1 cellular context compared by ENCODE assay signal in the genomic region with DNA sequence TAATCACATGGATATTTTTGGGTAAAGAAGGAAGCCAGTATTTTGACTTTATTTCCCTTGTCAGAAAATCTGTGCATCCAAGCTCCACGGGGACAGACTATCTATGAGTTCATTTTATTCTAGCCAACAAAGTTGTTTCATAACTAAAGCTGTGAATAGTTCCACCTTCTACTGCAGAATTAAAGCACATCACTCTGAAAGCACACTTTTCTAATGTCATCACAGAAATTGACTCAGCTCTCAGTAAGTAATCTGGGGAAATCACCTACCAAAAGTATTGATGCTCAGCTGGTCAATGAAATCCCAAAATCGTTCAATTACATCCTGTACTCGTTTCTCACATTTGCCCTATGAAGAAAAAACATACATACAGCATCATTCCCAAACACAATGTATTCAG.
TF ChIP-seq lines count a peak whose summit lies in the region.

No MANE protein-coding gene starts in this region.

TF ChIP-seq in HepG2, 621 proteins besides CTCF, POLR2A, EP300 and RAD21:
- no peak for TF ChIP-seq ZSCAN9 (CRISPR knock-in tag; IDR thresholded peaks at IDR 0.05; ENCODE audit: borderline replicate concordance)
- TF ChIP-seq CBX1 (IDR thresholded peaks at IDR 0.05; ENCODE audit: low read depth): no peak
- no peak for TF ChIP-seq ZBTB37 (CRISPR knock-in tag; IDR thresholded peaks at IDR 0.05)
- TF ChIP-seq, protein P1, sequence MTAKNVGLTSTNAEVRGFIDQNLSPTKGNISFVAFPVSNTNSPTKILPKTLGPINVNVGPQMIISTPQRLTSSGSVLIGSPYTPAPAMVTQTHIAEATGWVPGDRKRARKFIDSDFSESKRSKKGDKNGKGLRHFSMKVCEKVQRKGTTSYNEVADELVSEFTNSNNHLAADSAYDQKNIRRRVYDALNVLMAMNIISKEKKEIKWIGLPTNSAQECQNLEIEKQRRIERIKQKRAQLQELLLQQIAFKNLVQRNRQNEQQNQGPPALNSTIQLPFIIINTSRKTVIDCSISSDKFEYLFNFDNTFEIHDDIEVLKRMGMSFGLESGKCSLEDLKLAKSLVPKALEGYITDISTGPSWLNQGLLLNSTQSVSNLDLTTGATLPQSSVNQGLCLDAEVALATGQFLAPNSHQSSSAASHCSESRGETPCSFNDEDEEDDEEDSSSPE (CRISPR knock-in tag; IDR thresholded peaks at IDR 0.05): no peak
- TF ChIP-seq, protein P2, sequence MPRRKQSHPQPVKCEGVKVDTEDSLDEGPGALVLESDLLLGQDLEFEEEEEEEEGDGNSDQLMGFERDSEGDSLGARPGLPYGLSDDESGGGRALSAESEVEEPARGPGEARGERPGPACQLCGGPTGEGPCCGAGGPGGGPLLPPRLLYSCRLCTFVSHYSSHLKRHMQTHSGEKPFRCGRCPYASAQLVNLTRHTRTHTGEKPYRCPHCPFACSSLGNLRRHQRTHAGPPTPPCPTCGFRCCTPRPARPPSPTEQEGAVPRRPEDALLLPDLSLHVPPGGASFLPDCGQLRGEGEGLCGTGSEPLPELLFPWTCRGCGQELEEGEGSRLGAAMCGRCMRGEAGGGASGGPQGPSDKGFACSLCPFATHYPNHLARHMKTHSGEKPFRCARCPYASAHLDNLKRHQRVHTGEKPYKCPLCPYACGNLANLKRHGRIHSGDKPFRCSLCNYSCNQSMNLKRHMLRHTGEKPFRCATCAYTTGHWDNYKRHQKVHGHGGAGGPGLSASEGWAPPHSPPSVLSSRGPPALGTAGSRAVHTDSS (CRISPR knock-in tag; conservative IDR thresholded peaks at IDR 0.05): no peak
- TF ChIP-seq THAP7 (CRISPR knock-in tag; IDR thresholded peaks at IDR 0.05): no peak
- no peak for TF ChIP-seq TGIF2 (CRISPR knock-in tag; IDR thresholded peaks at IDR 0.05)
- TF ChIP-seq DNMT1 (CRISPR knock-in tag; IDR thresholded peaks at IDR 0.05): no peak
- no peak for TF ChIP-seq NFYB (CRISPR knock-in tag; IDR thresholded peaks at IDR 0.05)
- TF ChIP-seq, protein P3, sequence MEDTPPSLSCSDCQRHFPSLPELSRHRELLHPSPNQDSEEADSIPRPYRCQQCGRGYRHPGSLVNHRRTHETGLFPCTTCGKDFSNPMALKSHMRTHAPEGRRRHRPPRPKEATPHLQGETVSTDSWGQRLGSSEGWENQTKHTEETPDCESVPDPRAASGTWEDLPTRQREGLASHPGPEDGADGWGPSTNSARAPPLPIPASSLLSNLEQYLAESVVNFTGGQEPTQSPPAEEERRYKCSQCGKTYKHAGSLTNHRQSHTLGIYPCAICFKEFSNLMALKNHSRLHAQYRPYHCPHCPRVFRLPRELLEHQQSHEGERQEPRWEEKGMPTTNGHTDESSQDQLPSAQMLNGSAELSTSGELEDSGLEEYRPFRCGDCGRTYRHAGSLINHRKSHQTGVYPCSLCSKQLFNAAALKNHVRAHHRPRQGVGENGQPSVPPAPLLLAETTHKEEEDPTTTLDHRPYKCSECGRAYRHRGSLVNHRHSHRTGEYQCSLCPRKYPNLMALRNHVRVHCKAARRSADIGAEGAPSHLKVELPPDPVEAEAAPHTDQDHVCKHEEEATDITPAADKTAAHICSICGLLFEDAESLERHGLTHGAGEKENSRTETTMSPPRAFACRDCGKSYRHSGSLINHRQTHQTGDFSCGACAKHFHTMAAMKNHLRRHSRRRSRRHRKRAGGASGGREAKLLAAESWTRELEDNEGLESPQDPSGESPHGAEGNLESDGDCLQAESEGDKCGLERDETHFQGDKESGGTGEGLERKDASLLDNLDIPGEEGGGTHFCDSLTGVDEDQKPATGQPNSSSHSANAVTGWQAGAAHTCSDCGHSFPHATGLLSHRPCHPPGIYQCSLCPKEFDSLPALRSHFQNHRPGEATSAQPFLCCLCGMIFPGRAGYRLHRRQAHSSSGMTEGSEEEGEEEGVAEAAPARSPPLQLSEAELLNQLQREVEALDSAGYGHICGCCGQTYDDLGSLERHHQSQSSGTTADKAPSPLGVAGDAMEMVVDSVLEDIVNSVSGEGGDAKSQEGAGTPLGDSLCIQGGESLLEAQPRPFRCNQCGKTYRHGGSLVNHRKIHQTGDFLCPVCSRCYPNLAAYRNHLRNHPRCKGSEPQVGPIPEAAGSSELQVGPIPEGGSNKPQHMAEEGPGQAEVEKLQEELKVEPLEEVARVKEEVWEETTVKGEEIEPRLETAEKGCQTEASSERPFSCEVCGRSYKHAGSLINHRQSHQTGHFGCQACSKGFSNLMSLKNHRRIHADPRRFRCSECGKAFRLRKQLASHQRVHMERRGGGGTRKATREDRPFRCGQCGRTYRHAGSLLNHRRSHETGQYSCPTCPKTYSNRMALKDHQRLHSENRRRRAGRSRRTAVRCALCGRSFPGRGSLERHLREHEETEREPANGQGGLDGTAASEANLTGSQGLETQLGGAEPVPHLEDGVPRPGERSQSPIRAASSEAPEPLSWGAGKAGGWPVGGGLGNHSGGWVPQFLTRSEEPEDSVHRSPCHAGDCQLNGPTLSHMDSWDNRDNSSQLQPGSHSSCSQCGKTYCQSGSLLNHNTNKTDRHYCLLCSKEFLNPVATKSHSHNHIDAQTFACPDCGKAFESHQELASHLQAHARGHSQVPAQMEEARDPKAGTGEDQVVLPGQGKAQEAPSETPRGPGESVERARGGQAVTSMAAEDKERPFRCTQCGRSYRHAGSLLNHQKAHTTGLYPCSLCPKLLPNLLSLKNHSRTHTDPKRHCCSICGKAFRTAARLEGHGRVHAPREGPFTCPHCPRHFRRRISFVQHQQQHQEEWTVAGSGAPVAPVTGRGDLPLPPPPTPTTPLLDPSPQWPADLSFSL (CRISPR knock-in tag; IDR thresholded peaks at IDR 0.05): no peak
- no peak for TF ChIP-seq AKAP8 (CRISPR knock-in tag; IDR thresholded peaks at IDR 0.05)
- no peak for TF ChIP-seq PHF5A (CRISPR knock-in tag; IDR thresholded peaks at IDR 0.05; ENCODE audit: low read depth, unreplicated experiment)
